ENCODE assay signal across 25 cellular contexts in the genomic region with DNA sequence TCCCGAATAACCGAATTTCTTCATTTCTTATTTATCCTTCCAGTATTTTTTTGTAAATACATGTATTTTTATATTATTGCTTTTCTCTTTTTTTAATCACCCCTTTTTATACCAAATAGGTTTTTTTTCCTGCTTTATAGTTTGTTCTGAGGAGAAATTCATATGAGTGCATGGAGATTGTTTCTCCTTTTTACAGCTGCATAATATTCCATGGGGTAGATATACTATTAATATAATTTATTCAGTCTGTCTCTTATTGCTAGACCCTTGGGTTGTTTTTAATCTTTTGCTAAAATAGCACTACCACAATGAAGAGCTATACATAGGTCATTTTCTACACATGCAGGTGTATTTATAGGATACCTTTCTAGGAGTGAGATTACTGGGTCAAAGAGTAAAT.
"Had no signal": no experiment of that assay in that cellular context is flagged by ENCODE, and none has a peak within 500 bp of the region (broad histone marks: within the 10 kb centered on the region; RNA-seq: fewer than 3 reads in every experiment).

No MANE protein-coding gene starts in this region.

- H3K27ac Mint-ChIP-seq: activated CD4-positive, alpha-beta T cell treated with anti-CD3 and anti-CD28 coated beads, Interleukin-2, amount 10 ng/mL, durations not matched to agents 24 days and 14 days had no signal

- ATAC-seq: activated naive CD8-positive, alpha-beta T cell treated with anti-CD3 and anti-CD28 coated beads, Interleukin-2, amount 50 U/mL, for 24 hours; SK-N-SH treated with all-trans-retinoic acid at 6 μM for 48 hours; WTC11 had no signal

- H3K27ac ChIP-seq: RWPE1, SJSA1 had no signal

- H3K9me3 ChIP-seq: Peyer's patch, SJSA1 had no signal

- H3K27me3 Mint-ChIP-seq: activated CD4-positive, alpha-beta T cell treated with anti-CD3 and anti-CD28 coated beads, Interleukin-2, amount 10 ng/mL, durations not matched to agents 24 days and 14 days; activated naive CD8-positive, alpha-beta T cell treated with anti-CD3 and anti-CD28 coated beads, Interleukin-2, amount 50 U/mL, for 24 hours had no signal

- H3K4me3 ChIP-seq: SJSA1 had no signal

- DNase-seq: activated CD4-positive, alpha-beta T cell treated with anti-CD3 and anti-CD28 coated beads for 1 hour; activated CD4-positive, alpha-beta T cell treated with anti-CD3 and anti-CD28 coated beads, Interleukin-2, amount 10 ng/mL, durations not matched to agents 24 days and 14 days; activated CD4-positive, alpha-beta T cell treated with anti-CD3 and anti-CD28 coated beads, Interleukin-2, amount 50 U/mL, for 48 hours; activated naive CD4-positive, alpha-beta T cell treated with anti-CD3 and anti-CD28 coated beads, Interleukin-2, amount 50 U/mL, for 16 hours; activated naive CD8-positive, alpha-beta T cell treated with anti-CD3 and anti-CD28 coated beads, Interleukin-2, amount 50 U/mL, for 24 hours; activated T-cell treated with anti-CD3 and anti-CD28 coated beads, Interleukin-2, amount 50 U/mL, for 48 hours; cerebellar nuclear complex; IMR-90; KG1; NCI-H1092; NCI-H1417; NCI-H1930; NCI-H2171 treated with DMSO at 0.1 percent for 48 hours; NCI-H226; NCI-H82; Peyer's patch; SHP77; SW 1271; T-helper 9 cell had no signal

- H3K9me3 Mint-ChIP-seq: activated CD4-positive, alpha-beta T cell treated with anti-CD3 and anti-CD28 coated beads, Interleukin-2, amount 10 ng/mL, durations not matched to agents 24 days and 14 days; activated naive CD8-positive, alpha-beta T cell treated with anti-CD3 and anti-CD28 coated beads, Interleukin-2, amount 50 U/mL, for 24 hours; activated T-helper 2 cell treated with anti-CD3 and anti-CD28 coated beads, Interferon-gamma antibody, Interleukin-2, Interleukin-4, amounts not matched to agents 10 μg/mL and 5 μg/mL and 100 μg/mL, durations not matched to agents 14 hours and 24 hours and 36 hours; brain; WTC11 had no signal

- H3K27me3 ChIP-seq: Peyer's patch, SJSA1 had no signal
